ENCODE assay signal across 1 cellular context in the genomic region with DNA sequence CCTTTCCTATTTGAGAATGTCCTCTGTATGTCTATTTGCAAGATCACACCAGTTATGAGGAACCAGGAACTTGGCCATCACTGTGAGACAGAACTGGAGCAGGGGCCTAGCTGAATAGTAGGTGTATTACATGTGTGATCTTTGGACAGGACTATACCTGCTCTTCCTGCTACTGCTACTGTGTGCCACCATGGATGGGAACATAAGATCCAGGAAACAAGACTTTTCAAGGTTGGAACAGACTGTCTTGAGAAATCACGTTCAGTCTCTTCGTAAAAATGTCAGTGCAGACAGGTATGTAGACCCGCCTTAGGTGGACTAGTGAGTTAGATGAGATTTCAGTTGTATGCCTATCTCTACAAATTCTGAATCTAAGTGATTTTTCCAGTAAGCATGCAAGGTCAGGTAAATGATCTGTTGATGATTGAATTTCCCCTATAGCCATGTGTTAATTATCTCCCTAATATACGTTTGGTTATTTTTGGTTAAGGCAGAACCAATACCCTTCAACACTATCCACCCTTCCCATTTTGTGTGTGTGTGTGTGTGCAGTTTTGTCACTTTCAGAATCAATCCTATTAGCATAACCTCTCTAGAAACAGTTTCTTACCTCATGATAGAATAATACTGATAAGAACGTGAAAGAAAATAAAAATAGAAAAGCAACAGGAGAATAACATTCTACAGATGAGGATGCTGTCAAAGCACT.
TF ChIP-seq lines count a peak whose summit lies in the region.

No MANE protein-coding gene starts in this region.

TF ChIP-seq in HepG2, 621 proteins besides CTCF, POLR2A, EP300 and RAD21 (continued from another document):
- TF ChIP-seq NBN (conservative IDR thresholded peaks at IDR 0.05) (no peak), ZFP82 (CRISPR knock-in tag; IDR thresholded peaks at IDR 0.05; ENCODE audit: borderline replicate concordance) (no peak), ZNF251 (CRISPR knock-in tag; IDR thresholded peaks at IDR 0.05) (no peak), SNRNP70 (IDR thresholded peaks at IDR 0.05; ENCODE audit: low read depth, low read length) (no peak), TAF15 (IDR thresholded peaks at IDR 0.05; ENCODE audit: low read depth, low read length, poor library complexity, severe bottlenecking) (no peak), GATAD2A (CRISPR knock-in tag; IDR thresholded peaks at IDR 0.05) (no peak), KDM5A (IDR thresholded peaks at IDR 0.05; ENCODE audit: borderline replicate concordance, low read length) (no peak), MXI1 (IDR thresholded peaks at IDR 0.05; ENCODE audit: borderline replicate concordance, low read depth, low read length) (no peak)
- TF ChIP-seq, protein P1, sequence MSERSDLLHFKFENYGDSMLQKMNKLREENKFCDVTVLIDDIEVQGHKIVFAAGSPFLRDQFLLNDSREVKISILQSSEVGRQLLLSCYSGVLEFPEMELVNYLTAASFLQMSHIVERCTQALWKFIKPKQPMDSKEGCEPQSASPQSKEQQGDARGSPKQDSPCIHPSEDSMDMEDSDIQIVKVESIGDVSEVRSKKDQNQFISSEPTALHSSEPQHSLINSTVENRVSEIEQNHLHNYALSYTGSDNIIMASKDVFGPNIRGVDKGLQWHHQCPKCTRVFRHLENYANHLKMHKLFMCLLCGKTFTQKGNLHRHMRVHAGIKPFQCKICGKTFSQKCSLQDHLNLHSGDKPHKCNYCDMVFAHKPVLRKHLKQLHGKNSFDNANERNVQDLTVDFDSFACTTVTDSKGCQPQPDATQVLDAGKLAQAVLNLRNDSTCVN (CRISPR knock-in tag; IDR thresholded peaks at IDR 0.05; ENCODE audit: borderline replicate concordance), result no peak
